8 cellular contexts compared by ENCODE assay signal in genomic region chr1:94384485-94385353, GRCh38. TPM values are rescaled to one million over a fixed set of nuclear protein-coding genes. Genes with fewer than 3 reads are reported as not detected.
DNase-seq lines count a peak whose midpoint lies in the region; ATAC-seq and TF ChIP-seq lines count a peak whose summit lies in the region.

No MANE protein-coding gene starts in this region.

- no peak overlapping the region for H3K4me2 ChIP-seq in neural progenitor cell

- H3K27me3 ChIP-seq in neural progenitor cell (no peaks in the 10 kb centered on the region), foreskin keratinocyte (peaks cover 5% of the 10 kb centered on the region)

- no peaks in the 10 kb centered on the region for H3K36me3 ChIP-seq in neural progenitor cell

- H3K27ac ChIP-seq in neural progenitor cell = no peak overlapping the region
- no peak overlapping the region for H3K27ac ChIP-seq in foreskin keratinocyte

- H3K79me2 ChIP-seq in neural progenitor cell (ENCODE audit: low read depth) = no peaks in the 10 kb centered on the region

- H3K4me1 ChIP-seq in neural progenitor cell = no peaks in the 10 kb centered on the region
- H3K4me1 ChIP-seq in foreskin keratinocyte = no peaks in the 10 kb centered on the region

- peaks cover 8% of the 10 kb centered on the region for H3K4me1 Mint-ChIP-seq in neural progenitor cell

- H3K27ac Mint-ChIP-seq in neural progenitor cell = no peak overlapping the region

- H3K4me3 ChIP-seq in LNCaP clone FGC (ENCODE audit: low read depth, low read length) (no peak overlapping the region), neural progenitor cell (no peak overlapping the region)

- H3K4me3 Mint-ChIP-seq in neural progenitor cell = no peak overlapping the region

- H3K9ac ChIP-seq in neural progenitor cell = no peak overlapping the region

- peaks cover 3% of the 10 kb centered on the region for H3K9me3 Mint-ChIP-seq in neural progenitor cell

- H3F3A ChIP-seq in neural progenitor cell (ENCODE audit: low read depth) = no peaks in the 10 kb centered on the region

- no peaks in the 10 kb centered on the region for H3K27me3 Mint-ChIP-seq in neural progenitor cell (ENCODE audit: insufficient read depth, low read depth)

- H2AFZ ChIP-seq in neural progenitor cell (replicated peaks) = peak overlapping the region; percentile 89

- no peaks in the 10 kb centered on the region for H3K36me3 Mint-ChIP-seq in neural progenitor cell

- DNase-seq in LNCaP clone FGC (ENCODE audit: low read depth) (peak; percentile 22), neural progenitor cell (ENCODE audit: low spot score) (peak; percentile 2), foreskin keratinocyte (no peak), NCI-H524 (lab: John Stamatoyannopoulos, UW) (no peak), cerebellar nuclear complex (lab: John Stamatoyannopoulos, UW) (no peak)
- DNase-seq in central memory CD4-positive, alpha-beta T cell = peak; percentile 2

- H4K20me1 ChIP-seq in neural progenitor cell (ENCODE audit: low read depth) = no peaks in the 10 kb centered on the region

- no peaks in the 10 kb centered on the region for H3K9me3 ChIP-seq in neural progenitor cell (ENCODE audit: low read depth)

- ATAC-seq in GM18511 (IDR thresholded peaks at IDR 0.05; ENCODE audit: unreplicated experiment) (peak; percentile 50), foreskin keratinocyte (no peak), GM21786 (IDR thresholded peaks at IDR 0.05; ENCODE audit: unreplicated experiment) (no peak)

- TF ChIP-seq CTCF in LNCaP clone FGC (IDR thresholded peaks at IDR 0.05; ENCODE audit: control insufficient read depth, extremely low read depth, insufficient read depth) = no peak
- TF ChIP-seq CTCF in neural progenitor cell (IDR thresholded peaks at IDR 0.05) = no peak
- no peak for TF ChIP-seq CTCF in foreskin keratinocyte (conservative IDR thresholded peaks at IDR 0.05)

RNA-seq across cellular contexts. Expression of gene ABCD3, which starts 33.5 kb away (rescaled TPM):
- total RNA-seq in neural progenitor cell (ENCODE audit: low replicate concordance) = 27.3 and 45.1 TPM in 2 replicates
- total RNA-seq in foreskin keratinocyte = 33.4 and 35.7 TPM in 2 replicates
- 11.4 and 15.9 TPM in 2 replicates for polyA plus RNA-seq in foreskin keratinocyte

Comparison
In these comparisons a context has a peak if more than half of its experiments do, and no peak if none do; other contexts are left out.
1. DNase-seq: peak in LNCaP clone FGC (single experiment), central memory CD4-positive, alpha-beta T cell (single experiment) and neural progenitor cell (single experiment); none in foreskin keratinocyte (0 of 2), NCI-H524 (0 of 2) and cerebellar nuclear complex (0 of 2).